ENCODE assay signal across 8 cellular contexts in genomic region chr2:218168635-218169462, GRCh38. TPM values are rescaled to one million over a fixed set of nuclear protein-coding genes. Genes with fewer than 3 reads are reported as not detected.
A peak's percentile ranks its signal among the peaks of the same experiment; 100 is the strongest.
DNase-seq lines count a peak whose midpoint lies in the region; ATAC-seq and TF ChIP-seq lines count a peak whose summit lies in the region.

No MANE protein-coding gene starts in this region.

- H3K36me3 ChIP-seq in BE2C: no peaks in the 10 kb centered on the region
- H3K36me3 ChIP-seq in endodermal cell (ENCODE audit: control insufficient read depth, insufficient read depth, low read length): no peaks in the 10 kb centered on the region
- no peaks in the 10 kb centered on the region for H3K36me3 ChIP-seq in tibial nerve

- H3K9ac ChIP-seq in endodermal cell (ENCODE audit: extremely low read depth, low read length, poor library complexity, severe bottlenecking): no peak overlapping the region

- H3K4me3 Mint-ChIP-seq in endodermal cell (no peak overlapping the region), neural crest cell (no peak overlapping the region)

- H3K4me1 Mint-ChIP-seq in endodermal cell (no peaks in the 10 kb centered on the region), neural crest cell (peaks cover 5% of the 10 kb centered on the region)

- no peak for ATAC-seq in GM19463 (IDR thresholded peaks at IDR 0.05; ENCODE audit: unreplicated experiment)

- H3K27me3 Mint-ChIP-seq in endodermal cell (ENCODE audit: insufficient read depth) (peaks cover 42% of the 10 kb centered on the region), neural crest cell (ENCODE audit: low read depth) (peaks cover 51% of the 10 kb centered on the region)

- no peak overlapping the region for H3K27ac Mint-ChIP-seq in endodermal cell
- no peak overlapping the region for H3K27ac Mint-ChIP-seq in neural crest cell (ENCODE audit: unreplicated experiment)

- DNase-seq in BE2C (peak; percentile 73), GM19240 (ENCODE audit: insufficient read length, low spot score) (peak; percentile 68), NCI-H82 (lab: John Stamatoyannopoulos, UW) (peak; percentile 82), endodermal cell (peak; percentile 92), neural crest cell (ENCODE audit: low read depth, low spot score) (peak; percentile 65), tibial nerve (ENCODE audit: low spot score in 2 of 2) (peak; percentile 27 to 77)
- peak; percentile 56 to 64 for DNase-seq in activated CD4-positive, alpha-beta T cell treated with anti-CD3 and anti-CD28 coated beads, Interleukin-2, amount 50 U/mL, for 4 hours

- peak; percentile 94 for TF ChIP-seq CTCF in BE2C (IDR thresholded peaks at IDR 0.05; ENCODE audit: low read depth, low read length)
- TF ChIP-seq CTCF in endodermal cell (conservative IDR thresholded peaks at IDR 0.05): peak; percentile 92
- TF ChIP-seq CTCF in neural crest cell (conservative IDR thresholded peaks at IDR 0.05): peak; percentile 70
- peak; percentile 40 to 59 (median 58) for TF ChIP-seq CTCF in tibial nerve (IDR thresholded peaks at IDR 0.05)

- WGBS in endodermal cell (ENCODE audit: insufficient coverage in 1 of 2, insufficient read length in 1 of 2), 2 experiments: 35 to 61% methylated on average over 3 to 9 of the region's 9 CpGs
- 46 to 52% methylated on average over 9 of the region's 9 CpGs for whole genome bisulfite sequencing in tibial nerve, 2 donors

- H3K9me3 ChIP-seq in BE2C: no peaks in the 10 kb centered on the region
- no peaks in the 10 kb centered on the region for H3K9me3 ChIP-seq in endodermal cell (ENCODE audit: control insufficient read depth, low read length)
- H3K9me3 ChIP-seq in tibial nerve: no peaks in the 10 kb centered on the region

- no peak overlapping the region for H3K4me3 ChIP-seq in BE2C (ENCODE audit: low read depth, low read length)
- H3K4me3 ChIP-seq in endodermal cell (ENCODE audit: low read length): no peak overlapping the region
- no peak overlapping the region for H3K4me3 ChIP-seq in tibial nerve

- TF ChIP-seq EP300 in tibial nerve (IDR thresholded peaks at IDR 0.05): no peak

- no peaks in the 10 kb centered on the region for H3K4me1 ChIP-seq in BE2C
- no peaks in the 10 kb centered on the region for H3K4me1 ChIP-seq in endodermal cell (ENCODE audit: control insufficient read depth, insufficient read depth, low read length)
- H3K4me1 ChIP-seq in tibial nerve: peaks cover 0 to 5% (median 0%) of the 10 kb centered on the region in 4 donors

- H3K9me3 Mint-ChIP-seq in endodermal cell: no peaks in the 10 kb centered on the region
- H3K9me3 Mint-ChIP-seq in neural crest cell: no peaks in the 10 kb centered on the region

- H3K36me3 Mint-ChIP-seq in endodermal cell (ENCODE audit: low read depth) (no peaks in the 10 kb centered on the region), neural crest cell (ENCODE audit: low read depth) (no peaks in the 10 kb centered on the region)

- TF ChIP-seq POLR2A in tibial nerve (IDR thresholded peaks at IDR 0.05): no peak

- no peak overlapping the region for H3K27ac ChIP-seq in endodermal cell (ENCODE audit: low read depth, low read length)
- no peak overlapping the region for H3K27ac ChIP-seq in tibial nerve

- H3K27me3 ChIP-seq in BE2C (peaks cover 3% of the 10 kb centered on the region; the same call in 1 of the 2 replicates), endodermal cell (ENCODE audit: control insufficient read depth, insufficient read depth, low read length, poor library complexity, severe bottlenecking) (peaks cover 36% of the 10 kb centered on the region), tibial nerve (peaks cover 0 to 10% of the 10 kb centered on the region in 2 donors)

RNA-seq across cellular contexts. Expression of gene CXCR1, which starts 2.1 kb away (rescaled TPM):
- not detected for polyA plus RNA-seq in BE2C (2012; ENCODE audit: insufficient read depth, insufficient read length, low read depth)
- not detected for total RNA-seq in endodermal cell
- polyA plus RNA-seq in endodermal cell (2013, experiment 1 of 2): not detected
- polyA plus RNA-seq in endodermal cell (2013, experiment 2 of 2): not detected
- not detected in 2 replicates for total RNA-seq in neural crest cell
- under 1 TPM in 2 of 4 donors, not detected in 2; 0.21 to 0.66 TPM for total RNA-seq in tibial nerve

RNA-seq across cellular contexts. Expression of gene CXCR2, which starts 43.0 kb away (rescaled TPM):
- not detected for polyA plus RNA-seq in BE2C (2012; ENCODE audit: insufficient read depth, insufficient read length, low read depth)
- not detected for total RNA-seq in endodermal cell
- not detected for polyA plus RNA-seq in endodermal cell (2013, experiment 1 of 2)
- not detected for polyA plus RNA-seq in endodermal cell (2013, experiment 2 of 2)
- not detected in 2 replicates for total RNA-seq in neural crest cell
- under 1 TPM in 1 of 4 donors, not detected in 3; 0.30 TPM for total RNA-seq in tibial nerve

RNA-seq across cellular contexts. Expression of gene ARPC2, which starts 48.1 kb away (rescaled TPM):
- polyA plus RNA-seq in BE2C (2012; ENCODE audit: insufficient read depth, insufficient read length, low read depth): 275 TPM
- 100 to 1,000 TPM; 243 to 247 TPM for total RNA-seq in endodermal cell
- 201 TPM for polyA plus RNA-seq in endodermal cell (2013, experiment 1 of 2)
- 214 TPM for polyA plus RNA-seq in endodermal cell (2013, experiment 2 of 2)
- 159 and 160 TPM in 2 replicates for total RNA-seq in neural crest cell
- total RNA-seq in tibial nerve: 100 to 1,000 TPM; 193 to 248 (median 222) TPM
